Comparison of ENCODE assay signal across 9 cellular contexts in the genomic region with DNA sequence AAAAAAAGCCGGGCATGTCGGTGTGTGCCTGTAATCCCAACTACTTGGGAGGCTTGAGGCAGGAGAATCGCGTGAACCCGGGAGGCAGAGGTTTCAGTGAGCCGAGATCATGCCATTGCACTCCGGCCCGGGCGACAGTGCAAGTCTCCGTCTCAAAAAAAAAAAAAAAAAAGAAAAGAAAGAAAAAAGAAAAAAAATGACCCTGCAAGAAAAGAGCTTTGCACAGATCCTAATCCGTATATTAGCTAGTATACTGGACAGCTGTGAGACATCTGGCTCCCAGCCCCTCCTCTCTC. TPM values are rescaled to one million over a fixed set of nuclear protein-coding genes. Genes with fewer than 3 reads are reported as not detected.
DNase-seq lines count a peak whose midpoint lies in the region; ATAC-seq lines count a peak whose summit lies in the region.
"Had no signal": no experiment of that assay in that cellular context is flagged by ENCODE, and none has a peak within 500 bp of the region (broad histone marks: within the 10 kb centered on the region; RNA-seq: fewer than 3 reads in every experiment).

No MANE protein-coding gene starts in this region.

- H3K27me3 ChIP-seq in iPS-20b (ENCODE audit: insufficient read depth, low read length) (no peaks in the 10 kb centered on the region), subcutaneous abdominal adipose tissue (ENCODE audit: control insufficient read depth in 5 of 5, insufficient read depth in 4 of 5, low read length in 5 of 5) (no peaks in the 10 kb centered on the region)
- H3K27me3 ChIP-seq: pancreas had no signal

- H3K9me3 Mint-ChIP-seq in activated CD4-positive, alpha-beta T cell treated with anti-CD3 and anti-CD28 coated beads, Interleukin-2, amount 10 ng/mL, durations not matched to agents 7 days and 5 days = no peaks in the 10 kb centered on the region
- no peaks in the 10 kb centered on the region for H3K9me3 Mint-ChIP-seq in activated CD4-positive, alpha-beta memory T cell treated with anti-CD3 and anti-CD28 coated beads, Interleukin-2, amount 10 ng/mL, durations not matched to agents 7 days and 5 days

- no peaks in the 10 kb centered on the region for H3K9me3 ChIP-seq in iPS-20b (ENCODE audit: insufficient read depth, low read depth, low read length)
- H3K9me3 ChIP-seq in subcutaneous abdominal adipose tissue (ENCODE audit: control insufficient read depth in 5 of 5, low read length in 5 of 5) = no peaks in the 10 kb centered on the region
- H3K9me3 ChIP-seq: pancreas had no signal

- no peak overlapping the region for H3K27ac ChIP-seq in iPS-20b (ENCODE audit: low read length)
- H3K27ac ChIP-seq in subcutaneous abdominal adipose tissue (ENCODE audit: low read depth, low read length) = peak overlapping the region; percentile 96

- H3K27ac Mint-ChIP-seq in activated CD4-positive, alpha-beta T cell treated with anti-CD3 and anti-CD28 coated beads, Interleukin-2, amount 10 ng/mL, durations not matched to agents 7 days and 5 days = peak overlapping the region; percentile 95
- peak overlapping the region; percentile 97 for H3K27ac Mint-ChIP-seq in activated CD4-positive, alpha-beta memory T cell treated with anti-CD3 and anti-CD28 coated beads, Interleukin-2, amount 10 ng/mL, durations not matched to agents 7 days and 5 days

- H3K27me3 Mint-ChIP-seq in activated CD4-positive, alpha-beta T cell treated with anti-CD3 and anti-CD28 coated beads, Interleukin-2, amount 10 ng/mL, durations not matched to agents 7 days and 5 days = no peaks in the 10 kb centered on the region
- no peaks in the 10 kb centered on the region for H3K27me3 Mint-ChIP-seq in activated CD4-positive, alpha-beta memory T cell treated with anti-CD3 and anti-CD28 coated beads, Interleukin-2, amount 10 ng/mL, durations not matched to agents 7 days and 5 days

- H3K36me3 Mint-ChIP-seq in activated CD4-positive, alpha-beta T cell treated with anti-CD3 and anti-CD28 coated beads, Interleukin-2, amount 10 ng/mL, durations not matched to agents 7 days and 5 days (ENCODE audit: low read depth) = no peaks in the 10 kb centered on the region
- H3K36me3 Mint-ChIP-seq in activated CD4-positive, alpha-beta memory T cell treated with anti-CD3 and anti-CD28 coated beads, Interleukin-2, amount 10 ng/mL, durations not matched to agents 7 days and 5 days (ENCODE audit: low read depth) = peaks cover 7% of the 10 kb centered on the region

- POLR2A ChIA-PET in activated CD4-positive, alpha-beta T cell treated with anti-CD3 and anti-CD28 coated beads, Interleukin-2, amount 10 ng/mL, durations not matched to agents 7 days and 5 days (lab: Charles Lee) = no interaction called here
- POLR2A ChIA-PET in activated CD4-positive, alpha-beta memory T cell treated with anti-CD3 and anti-CD28 coated beads, Interleukin-2, amount 10 ng/mL, durations not matched to agents 7 days and 5 days (lab: Charles Lee) = no interaction called here

- ATAC-seq in GM18511 (IDR thresholded peaks at IDR 0.05; ENCODE audit: unreplicated experiment) = no peak

- H3K36me3 ChIP-seq in iPS-20b (ENCODE audit: insufficient read depth, low read depth, low read length) (peaks cover 10% of the 10 kb centered on the region; the same call in 1 of the 2 replicates), subcutaneous abdominal adipose tissue (ENCODE audit: control insufficient read depth in 5 of 5, insufficient read depth in 5 of 5, low read length in 5 of 5) (peaks cover 0 to 6% (median 0%) of the 10 kb centered on the region in 5 donors)
- H3K36me3 ChIP-seq: pancreas had no signal

- H3K4me1 ChIP-seq in iPS-20b (ENCODE audit: insufficient read depth, low read length) (peaks cover 7% of the 10 kb centered on the region; the same call in 1 of the 2 replicates), subcutaneous abdominal adipose tissue (ENCODE audit: control insufficient read depth in 5 of 5, insufficient read depth in 5 of 5, low read length in 5 of 5) (peaks cover 28 to 50% (median 49%) of the 10 kb centered on the region in 5 donors)

- H3K4me3 Mint-ChIP-seq in activated CD4-positive, alpha-beta T cell treated with anti-CD3 and anti-CD28 coated beads, Interleukin-2, amount 10 ng/mL, durations not matched to agents 7 days and 5 days = peak overlapping the region; percentile 79
- H3K4me3 Mint-ChIP-seq in activated CD4-positive, alpha-beta memory T cell treated with anti-CD3 and anti-CD28 coated beads, Interleukin-2, amount 10 ng/mL, durations not matched to agents 7 days and 5 days = peak overlapping the region; percentile 86

- H3K4me1 Mint-ChIP-seq in activated CD4-positive, alpha-beta T cell treated with anti-CD3 and anti-CD28 coated beads, Interleukin-2, amount 10 ng/mL, durations not matched to agents 7 days and 5 days = peaks cover 38% of the 10 kb centered on the region
- H3K4me1 Mint-ChIP-seq in activated CD4-positive, alpha-beta memory T cell treated with anti-CD3 and anti-CD28 coated beads, Interleukin-2, amount 10 ng/mL, durations not matched to agents 7 days and 5 days = peaks cover 42% of the 10 kb centered on the region

- H3K4me3 ChIP-seq in iPS-20b (ENCODE audit: low read length) (peak overlapping the region; percentile 73; the same call in 1 of the 2 replicates), subcutaneous abdominal adipose tissue (ENCODE audit: low read depth in 1 of 5, low read length in 5 of 5) (peak overlapping the region; percentile 27 to 88 (median 58))

- H3K9ac ChIP-seq in iPS-20b (ENCODE audit: low read depth, low read length) = peak overlapping the region; percentile 88; the same call in 1 of the 2 replicates
- peak overlapping the region in 4 of 5 donors; percentile 41 to 92 (median 86) for H3K9ac ChIP-seq in subcutaneous abdominal adipose tissue (ENCODE audit: low read length in 5 of 5)

- CTCF ChIA-PET in activated CD4-positive, alpha-beta T cell treated with anti-CD3 and anti-CD28 coated beads, Interleukin-2, amount 10 ng/mL, durations not matched to agents 7 days and 5 days (lab: Charles Lee) = interaction anchor here (0.6 kb wide), 1 partner anchor 178 kb away, joined by 4 read pairs; no protein-coding TSS in a partner anchor
- CTCF ChIA-PET in activated CD4-positive, alpha-beta memory T cell treated with anti-CD3 and anti-CD28 coated beads, Interleukin-2, amount 10 ng/mL, durations not matched to agents 7 days and 5 days (lab: Charles Lee) = interaction anchor here (0.7 to 2.1 kb wide), 4 partner anchors 11 to 179 kb away, joined by 3 to 9 read pairs (median 4); partner anchors contain the start of gene BLVRB

- DNase-seq in activated CD4-positive, alpha-beta T cell treated with anti-CD3 and anti-CD28 coated beads, Interleukin-2, amount 10 ng/mL, durations not matched to agents 7 days and 5 days = no peak
- DNase-seq in activated CD4-positive, alpha-beta T cell treated with anti-CD3 and anti-CD28 coated beads for 48 hours = no peak
- DNase-seq in activated CD4-positive, alpha-beta memory T cell treated with anti-CD3 and anti-CD28 coated beads, Interleukin-2, amount 10 ng/mL, durations not matched to agents 7 days and 5 days = no peak
- no peak for DNase-seq in DMS 273 treated with DMSO at 0.1 percent for 48 hours (lab: John Stamatoyannopoulos, UW)
- no peak for DNase-seq in RKO (ENCODE audit: low spot score)

RNA-seq across cellular contexts. Expression of gene AKT2, which starts 1.0 kb away (rescaled TPM):
- total RNA-seq in activated CD4-positive, alpha-beta T cell treated with anti-CD3 and anti-CD28 coated beads, Interleukin-2, amount 10 ng/mL, durations not matched to agents 7 days and 5 days = 100 to 1,000 TPM; 131 to 148 TPM
- total RNA-seq in activated CD4-positive, alpha-beta memory T cell treated with anti-CD3 and anti-CD28 coated beads, Interleukin-2, amount 10 ng/mL, durations not matched to agents 7 days and 5 days = 100 to 1,000 TPM; 142 to 150 TPM

RNA-seq across cellular contexts. Expression of gene CCNP, which starts 59.7 kb away (rescaled TPM):
- under 1 TPM; 0.27 to 0.35 TPM for total RNA-seq in activated CD4-positive, alpha-beta T cell treated with anti-CD3 and anti-CD28 coated beads, Interleukin-2, amount 10 ng/mL, durations not matched to agents 7 days and 5 days
- total RNA-seq in activated CD4-positive, alpha-beta memory T cell treated with anti-CD3 and anti-CD28 coated beads, Interleukin-2, amount 10 ng/mL, durations not matched to agents 7 days and 5 days = not detected
